22 cellular contexts compared by ENCODE assay signal in the genomic region with DNA sequence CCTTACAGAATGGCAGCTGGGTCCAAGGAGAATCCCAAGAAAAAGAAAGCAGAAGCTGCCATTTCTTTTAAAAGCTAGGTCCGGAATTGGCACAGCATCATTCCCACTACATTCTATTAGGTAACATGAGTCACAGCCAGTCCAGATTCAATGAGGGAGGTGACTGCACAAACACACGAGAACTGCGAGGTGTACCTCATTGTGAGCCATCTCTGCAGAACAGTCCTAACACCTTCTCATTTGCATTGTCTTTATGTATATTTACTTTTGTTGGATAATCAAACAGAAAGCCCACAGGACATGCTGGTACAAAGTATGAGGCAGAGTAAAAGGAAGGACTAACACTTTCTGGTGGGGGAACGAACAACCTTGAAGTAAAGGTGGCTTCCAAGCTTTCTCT. TPM values are rescaled to one million over a fixed set of nuclear protein-coding genes. Genes with fewer than 3 reads are reported as not detected.
DNase-seq lines count a peak whose midpoint lies in the region; ATAC-seq, FAIRE-seq and TF ChIP-seq lines count a peak whose summit lies in the region.
"Had no signal": no experiment of that assay in that cellular context is flagged by ENCODE, and none has a peak within 500 bp of the region (broad histone marks: within the 10 kb centered on the region; RNA-seq: fewer than 3 reads in every experiment).

No MANE protein-coding gene starts in this region.

- WGBS in HepG2 (ENCODE audit: low lambda C conversion rate) = 40% methylated on average over 4 of the region's 4 CpGs
- WGBS in right lobe of liver (ENCODE audit: insufficient coverage, low coverage, low lambda C conversion rate, missing lambda C conversion rate) = 95% methylated on average over 4 of the region's 4 CpGs
- 49% methylated on average over 4 of the region's 4 CpGs for WGBS in prostate gland

- CTCF ChIA-PET in HepG2 (lab: Yijun Ruan, JAX; ENCODE audit: low intra/inter-chr PET ratio, low total read pairs) = no interaction called here

- no peak overlapping the region for H2AFZ ChIP-seq in HepG2 (ENCODE audit: low read length)

- DNase-seq in HepG2 (ENCODE audit: low spot score) = peak; percentile 55
- no peak for DNase-seq in right lobe of liver
- DNase-seq in NCI-H526 (lab: John Stamatoyannopoulos, UW) = peak; percentile 48 to 53
- DNase-seq in RWPE2 (ENCODE audit: low spot score) = no peak
- no peak for DNase-seq in prostate gland (ENCODE audit: low spot score)
- no peak for DNase-seq in stimulated activated CD4-positive, alpha-beta T cell treated with anti-CD3 and anti-CD28 coated beads, Interleukin-4, amount 100 ng/mL, for 1 hour
- DNase-seq: AML-193; CD4-positive, alpha-beta T cell; DMS153; DMS79; GDM1; GOT3; H7; HFFc6 had no signal

- POLR2A ChIA-PET in HepG2 (lab: Yijun Ruan, JAX) = interaction anchor here (0.8 to 2.3 kb wide), 9 partner anchors 10 to 221 kb away, joined by 3 to 9 read pairs (median 3); partner anchors contain the start of genes HABP4, SLC35D2 and ZNF367

- intact Hi-C loops in HepG2 (cut with micrococcal nuclease; ENCODE audit: unreplicated experiment) (loop anchor here (5.0 kb wide), 1 partner anchor 108 kb away; no protein-coding TSS in a partner anchor), right lobe of liver (cut with DNase I) (no loop called here), prostate gland (cut with DNase I) (no loop called here)

- no peaks in the 10 kb centered on the region for H4K20me1 ChIP-seq in HepG2 (ENCODE audit: insufficient read depth, low read length)

- peak overlapping the region in 1 of 3 experiments; percentile 8; a peak in 1 of 6 replicates for H3K4me3 ChIP-seq in HepG2 (replicated peaks in 1 of 3; ENCODE audit: insufficient read depth in 1 of 3, low read depth in 2 of 3, low read length in 3 of 3)
- H3K4me3 ChIP-seq in right lobe of liver = no peak overlapping the region
- no peak overlapping the region for H3K4me3 ChIP-seq in RWPE2 (ENCODE audit: severe bottlenecking)
- no peak overlapping the region for H3K4me3 ChIP-seq in prostate gland
- H3K4me3 ChIP-seq: A549 had no signal

- in situ Hi-C loops in HepG2 (cut with HindIII; ENCODE audit: extremely low pct_ligation_motif_present, low pct_unique_long_range_greater_than_20kb) = no loop called here

- H3K9ac ChIP-seq in HepG2 (ENCODE audit: insufficient read depth, low read depth, low read length) = peak overlapping the region; percentile 66; the same call in 1 of the 2 replicates

- TF ChIP-seq EP300 in HepG2 (IDR thresholded peaks at IDR 0.05; ENCODE audit: low read depth in 2 of 2, low read length in 2 of 2) (peak in 1 of 2 experiments; percentile 10; a peak in 1 of 4 replicates), HepG2 (CRISPR knock-in tag; IDR thresholded peaks at IDR 0.05; ENCODE audit: borderline replicate concordance) (no peak)

- H3K36me3 ChIP-seq in HepG2 (replicated peaks in 1 of 2; ENCODE audit: control insufficient read depth in 1 of 2, insufficient read depth in 2 of 2, low read length in 2 of 2) (no peaks in the 10 kb centered on the region), right lobe of liver (no peaks in the 10 kb centered on the region), RWPE2 (ENCODE audit: low read depth) (no peaks in the 10 kb centered on the region), prostate gland (no peaks in the 10 kb centered on the region)

- TF ChIP-seq POLR2A in HepG2 (IDR thresholded peaks at IDR 0.05; ENCODE audit: insufficient read depth in 1 of 2, low read depth in 2 of 2, low read length in 2 of 2) (no peak), right lobe of liver (IDR thresholded peaks at IDR 0.05) (no peak), prostate gland (IDR thresholded peaks at IDR 0.05) (no peak)

- H3K9me3 ChIP-seq in HepG2 (ENCODE audit: low read length) (no peaks in the 10 kb centered on the region), right lobe of liver (no peaks in the 10 kb centered on the region), RWPE2 (ENCODE audit: severe bottlenecking) (no peaks in the 10 kb centered on the region), prostate gland (no peaks in the 10 kb centered on the region)

- H3K27me3 ChIP-seq in HepG2 (ENCODE audit: control insufficient read depth in 1 of 2, insufficient read depth in 2 of 2, low read length in 2 of 2) (no peaks in the 10 kb centered on the region), right lobe of liver (no peaks in the 10 kb centered on the region), RWPE2 (ENCODE audit: insufficient read depth, poor library complexity, severe bottlenecking) (no peaks in the 10 kb centered on the region), prostate gland (replicated peaks; ENCODE audit: insufficient read depth) (no peaks in the 10 kb centered on the region)

- TF ChIP-seq RAD21 in HepG2 (CRISPR knock-in tag; IDR thresholded peaks at IDR 0.05) = no peak

- peak overlapping the region; percentile 84 for H3K27ac ChIP-seq in HepG2 (ENCODE audit: extremely low read length, insufficient read depth, low read length)
- no peak overlapping the region for H3K27ac ChIP-seq in right lobe of liver
- no peak overlapping the region for H3K27ac ChIP-seq in RWPE2 (ENCODE audit: poor library complexity, severe bottlenecking)
- H3K27ac ChIP-seq in prostate gland = no peak overlapping the region
- H3K27ac ChIP-seq: 22Rv1, A549, C4-2B had no signal

- FAIRE-seq in HepG2 (lab: Jason Lieb, UNC) = no peak
- FAIRE-seq: A549, GM12892, GM18507, HTR-8/SVneo had no signal

- H3K4me1 ChIP-seq in HepG2 (ENCODE audit: insufficient read depth, low read length) (peaks cover 66% of the 10 kb centered on the region), right lobe of liver (no peaks in the 10 kb centered on the region), RWPE2 (ENCODE audit: insufficient read depth, poor library complexity, severe bottlenecking) (no peaks in the 10 kb centered on the region), prostate gland (replicated peaks) (no peaks in the 10 kb centered on the region)
- H3K4me1 ChIP-seq: A549 had no signal

- H3K79me2 ChIP-seq in HepG2 (ENCODE audit: insufficient read depth, low read length) = no peaks in the 10 kb centered on the region

- peak overlapping the region; percentile 61 for H3K4me2 ChIP-seq in HepG2 (ENCODE audit: low read depth, low read length)
- H3K4me2 ChIP-seq: A549 had no signal

- ATAC-seq in HepG2 (peak; percentile 15; the same call in 2 of the 3 replicates), right lobe of liver (no peak), RWPE2 (ENCODE audit: low read depth) (0 out of 3 replicates have a peak, but pooled peaks have one; percentile 23), HG02642 (IDR thresholded peaks at IDR 0.05; ENCODE audit: poor library complexity, unreplicated experiment) (no peak)
- ATAC-seq: HCT116 had no signal

- BruUV-seq in HepG2 (replicated peaks; lab: Mats Ljungman, UMichigan) = no TSS peak

- no peak for TF ChIP-seq CTCF in HepG2 (CRISPR knock-in tag; IDR thresholded peaks at IDR 0.05)
- TF ChIP-seq CTCF in right lobe of liver (IDR thresholded peaks at IDR 0.05) = no peak
- no peak for TF ChIP-seq CTCF in RWPE2 (IDR thresholded peaks at IDR 0.05; ENCODE audit: poor library complexity, severe bottlenecking)
- TF ChIP-seq CTCF in prostate gland (IDR thresholded peaks at IDR 0.05) = no peak

RNA-seq across cellular contexts. Expression of gene HABP4, which starts 14.6 kb away (rescaled TPM):
- total RNA-seq in HepG2 (2016; rRNA removed; fragmentation: Illumina TruSeq; extraction: Trizol) = 14.3 and 16.9 TPM in 2 replicates
- total RNA-seq in HepG2 (2016; cell fraction: cytosol; rRNA removed; fragmentation: Illumina TruSeq; extraction: Trizol; ENCODE audit: low read depth) = 18.4 and 20.8 TPM in 2 replicates
- 15.7 TPM in 2 replicates for total RNA-seq in HepG2 (2016; cell fraction: insoluble cytoplasmic fraction; rRNA removed; fragmentation: Illumina TruSeq; extraction: Trizol)
- 19.9 and 20.6 TPM in 2 replicates for total RNA-seq in HepG2 (2016; cell fraction: membrane; rRNA removed; fragmentation: Illumina TruSeq; extraction: Trizol)
- total RNA-seq in HepG2 (2016; cell fraction: nucleus; rRNA removed; fragmentation: Illumina TruSeq; extraction: Trizol) = 7.3 and 8.2 TPM in 2 replicates
- polyA plus RNA-seq in HepG2 (2011; rRNA removed) = 21.7 and 26.6 TPM in 2 replicates
- polyA plus RNA-seq in HepG2 (2011; cell fraction: cytosol; rRNA removed) = 20.8 and 23.4 TPM in 2 replicates
- 12.7 and 13.6 TPM in 2 replicates for polyA plus RNA-seq in HepG2 (2011; cell fraction: nucleus; rRNA removed)
- polyA plus RNA-seq in HepG2 (2012) = 42.1 and 46.6 TPM in 2 replicates
- polyA plus RNA-seq in HepG2 (2016; cell fraction: cytosol; fragmentation: Illumina TruSeq; extraction: Trizol; ENCODE audit: low read depth) = 13.3 and 14.9 TPM in 2 replicates
- 23.9 and 25.8 TPM in 2 replicates for polyA plus RNA-seq in HepG2 (2016; cell fraction: insoluble cytoplasmic fraction; fragmentation: Illumina TruSeq; extraction: Trizol; ENCODE audit: low read depth)
- polyA plus RNA-seq in HepG2 (2016; cell fraction: membrane; fragmentation: Illumina TruSeq; extraction: Trizol; ENCODE audit: low read depth) = 20.6 and 21.6 TPM in 2 replicates
- 23.5 and 25.3 TPM in 2 replicates for polyA plus RNA-seq in HepG2 (2016; cell fraction: nucleus; fragmentation: Illumina TruSeq; extraction: Trizol; ENCODE audit: insufficient read depth, low read depth)
- 1.4 and 6.0 TPM in 2 replicates for polyA minus RNA-seq in HepG2 (2011; rRNA and poly(A)+ RNA removed; ENCODE audit: low replicate concordance)
- 9.7 and 10.0 TPM in 2 replicates for polyA minus RNA-seq in HepG2 (2011; cell fraction: cytosol; rRNA and poly(A)+ RNA removed)
- polyA minus RNA-seq in HepG2 (2011; cell fraction: nucleus; rRNA and poly(A)+ RNA removed) = 10.3 and 10.7 TPM in 2 replicates
- 1 to 10 TPM; 1.4 to 6.2 (median 4.7) TPM for total RNA-seq in right lobe of liver
- 10 to 100 TPM; 13.5 to 24.3 TPM for total RNA-seq in prostate gland

RNA-seq across cellular contexts. Expression of gene ZNF367, which starts 17.2 kb away (rescaled TPM):
- 7.7 and 8.1 TPM in 2 replicates for total RNA-seq in HepG2 (2016; rRNA removed; fragmentation: Illumina TruSeq; extraction: Trizol)
- 1.2 TPM in 2 replicates for total RNA-seq in HepG2 (2016; cell fraction: cytosol; rRNA removed; fragmentation: Illumina TruSeq; extraction: Trizol; ENCODE audit: low read depth)
- total RNA-seq in HepG2 (2016; cell fraction: insoluble cytoplasmic fraction; rRNA removed; fragmentation: Illumina TruSeq; extraction: Trizol) = 8.0 and 8.1 TPM in 2 replicates
- total RNA-seq in HepG2 (2016; cell fraction: membrane; rRNA removed; fragmentation: Illumina TruSeq; extraction: Trizol) = 3.0 and 4.0 TPM in 2 replicates
- 10.3 and 11.5 TPM in 2 replicates for total RNA-seq in HepG2 (2016; cell fraction: nucleus; rRNA removed; fragmentation: Illumina TruSeq; extraction: Trizol)
- 1.8 and 2.9 TPM in 2 replicates for polyA plus RNA-seq in HepG2 (2011; rRNA removed)
- 1.1 TPM in 2 replicates for polyA plus RNA-seq in HepG2 (2011; cell fraction: cytosol; rRNA removed)
- polyA plus RNA-seq in HepG2 (2011; cell fraction: nucleus; rRNA removed) = 2.0 and 3.3 TPM in 2 replicates
- polyA plus RNA-seq in HepG2 (2012) = 2.5 and 4.6 TPM in 2 replicates
- 0.44 and 0.57 TPM in 2 replicates for polyA plus RNA-seq in HepG2 (2016; cell fraction: cytosol; fragmentation: Illumina TruSeq; extraction: Trizol; ENCODE audit: low read depth)
- polyA plus RNA-seq in HepG2 (2016; cell fraction: insoluble cytoplasmic fraction; fragmentation: Illumina TruSeq; extraction: Trizol; ENCODE audit: low read depth) = 7.1 and 7.8 TPM in 2 replicates
- 1.4 and 1.7 TPM in 2 replicates for polyA plus RNA-seq in HepG2 (2016; cell fraction: membrane; fragmentation: Illumina TruSeq; extraction: Trizol; ENCODE audit: low read depth)
- 19.1 and 20.1 TPM in 2 replicates for polyA plus RNA-seq in HepG2 (2016; cell fraction: nucleus; fragmentation: Illumina TruSeq; extraction: Trizol; ENCODE audit: insufficient read depth, low read depth)
- 2.3 and 10.9 TPM in 2 replicates for polyA minus RNA-seq in HepG2 (2011; rRNA and poly(A)+ RNA removed; ENCODE audit: low replicate concordance)
- 1.8 and 2.5 TPM in 2 replicates for polyA minus RNA-seq in HepG2 (2011; cell fraction: cytosol; rRNA and poly(A)+ RNA removed)
- polyA minus RNA-seq in HepG2 (2011; cell fraction: nucleus; rRNA and poly(A)+ RNA removed) = 3.4 and 5.7 TPM in 2 replicates
- total RNA-seq in right lobe of liver = 1 to 10 TPM in 5 of 6 experiments, under 1 TPM in 1; 0.73 to 9.2 (median 2.6) TPM
- 1 to 10 TPM; 2.9 to 5.5 TPM for total RNA-seq in prostate gland

RNA-seq across cellular contexts. Expression of gene SLC35D2, which starts 51.8 kb away (rescaled TPM):
- total RNA-seq in HepG2 (2016; rRNA removed; fragmentation: Illumina TruSeq; extraction: Trizol) (59.6 and 96.2 TPM in 2 replicates), right lobe of liver (10 to 100 TPM; 28.9 to 48.1 (median 34.3) TPM), prostate gland (10 to 100 TPM; 27.4 to 29.7 TPM)
- total RNA-seq in HepG2 (2016; cell fraction: cytosol; rRNA removed; fragmentation: Illumina TruSeq; extraction: Trizol; ENCODE audit: low read depth) = 187 and 190 TPM in 2 replicates
- 58.0 and 98.8 TPM in 2 replicates for total RNA-seq in HepG2 (2016; cell fraction: insoluble cytoplasmic fraction; rRNA removed; fragmentation: Illumina TruSeq; extraction: Trizol)
- 218 and 226 TPM in 2 replicates for total RNA-seq in HepG2 (2016; cell fraction: membrane; rRNA removed; fragmentation: Illumina TruSeq; extraction: Trizol)
- total RNA-seq in HepG2 (2016; cell fraction: nucleus; rRNA removed; fragmentation: Illumina TruSeq; extraction: Trizol) = 63.3 and 75.6 TPM in 2 replicates
- polyA plus RNA-seq in HepG2 (2011; rRNA removed) = 97.4 and 103 TPM in 2 replicates
- polyA plus RNA-seq in HepG2 (2011; cell fraction: cytosol; rRNA removed) = 70.4 and 119 TPM in 2 replicates
- polyA plus RNA-seq in HepG2 (2011; cell fraction: nucleus; rRNA removed) = 52.2 and 66.4 TPM in 2 replicates
- polyA plus RNA-seq in HepG2 (2012) = 137 and 167 TPM in 2 replicates
- 214 and 245 TPM in 2 replicates for polyA plus RNA-seq in HepG2 (2016; cell fraction: cytosol; fragmentation: Illumina TruSeq; extraction: Trizol; ENCODE audit: low read depth)
- polyA plus RNA-seq in HepG2 (2016; cell fraction: insoluble cytoplasmic fraction; fragmentation: Illumina TruSeq; extraction: Trizol; ENCODE audit: low read depth) = 71.1 and 77.0 TPM in 2 replicates
- polyA plus RNA-seq in HepG2 (2016; cell fraction: membrane; fragmentation: Illumina TruSeq; extraction: Trizol; ENCODE audit: low read depth) = 233 and 237 TPM in 2 replicates
- 115 and 125 TPM in 2 replicates for polyA plus RNA-seq in HepG2 (2016; cell fraction: nucleus; fragmentation: Illumina TruSeq; extraction: Trizol; ENCODE audit: insufficient read depth, low read depth)
- polyA minus RNA-seq in HepG2 (2011; rRNA and poly(A)+ RNA removed; ENCODE audit: low replicate concordance) = 5.1 and 25.0 TPM in 2 replicates
- 50.7 and 55.5 TPM in 2 replicates for polyA minus RNA-seq in HepG2 (2011; cell fraction: cytosol; rRNA and poly(A)+ RNA removed)
- polyA minus RNA-seq in HepG2 (2011; cell fraction: nucleus; rRNA and poly(A)+ RNA removed) = 68.4 and 80.7 TPM in 2 replicates

Comparison
In these comparisons a context has a peak if more than half of its experiments do, and no peak if none do; other contexts are left out.
1. ATAC-seq: peak in HepG2 (single experiment) and RWPE2 (single experiment); none in right lobe of liver (0 of 4) and HG02642 (single experiment).
2. DNase-seq: peak in HepG2 (single experiment) and NCI-H526 (2 of 2); none in right lobe of liver (0 of 3), RWPE2 (single experiment), prostate gland (single experiment) and stimulated activated CD4-positive, alpha-beta T cell treated with anti-CD3 and anti-CD28 coated beads, Interleukin-4, amount 100 ng/mL, for 1 hour (single experiment).